16 cellular contexts compared by ENCODE assay signal in genomic region chr7:138137423-138138171, GRCh38.
DNase-seq lines count a peak whose midpoint lies in the region; ATAC-seq, FAIRE-seq and TF ChIP-seq lines count a peak whose summit lies in the region.
"Had no signal": no experiment of that assay in that cellular context is flagged by ENCODE, and none has a peak within 500 bp of the region (broad histone marks: within the 10 kb centered on the region; RNA-seq: fewer than 3 reads in every experiment).

No MANE protein-coding gene starts in this region.

- POLR2A ChIA-PET in HepG2 (lab: Yijun Ruan, JAX) = no interaction called here

- H3K4me1 ChIP-seq in HepG2 (ENCODE audit: insufficient read depth, low read length) (peaks cover 14% of the 10 kb centered on the region), right lobe of liver (no peaks in the 10 kb centered on the region), mucosa of descending colon (ENCODE audit: low read depth) (no peaks in the 10 kb centered on the region)
- H3K4me1 ChIP-seq: A549, Peyer's patch, tibial nerve had no signal

- TF ChIP-seq CTCF in HepG2 (CRISPR knock-in tag; IDR thresholded peaks at IDR 0.05) (no peak), right lobe of liver (IDR thresholded peaks at IDR 0.05) (no peak), mucosa of descending colon (IDR thresholded peaks at IDR 0.05) (no peak)

- H3K27ac ChIP-seq in HepG2 (ENCODE audit: extremely low read length, insufficient read depth, low read length) (no peak overlapping the region), right lobe of liver (no peak overlapping the region)
- H3K27ac ChIP-seq: A549, Peyer's patch, tibial nerve had no signal

- no peak for FAIRE-seq in HepG2 (lab: Jason Lieb, UNC)
- FAIRE-seq: A549 had no signal

- TF ChIP-seq POLR2A in HepG2 (IDR thresholded peaks at IDR 0.05; ENCODE audit: insufficient read depth in 1 of 2, low read depth in 2 of 2, low read length in 2 of 2) (no peak), right lobe of liver (IDR thresholded peaks at IDR 0.05) (no peak)

- no peak for TF ChIP-seq RAD21 in HepG2 (CRISPR knock-in tag; IDR thresholded peaks at IDR 0.05)

- no peaks in the 10 kb centered on the region for H3K27me3 ChIP-seq in HepG2 (ENCODE audit: control insufficient read depth in 1 of 2, insufficient read depth in 2 of 2, low read length in 2 of 2)
- no peaks in the 10 kb centered on the region for H3K27me3 ChIP-seq in right lobe of liver
- H3K27me3 ChIP-seq: MG63, Peyer's patch, tibial nerve had no signal

- no peaks in the 10 kb centered on the region for H3K79me2 ChIP-seq in HepG2 (ENCODE audit: insufficient read depth, low read length)

- no peaks in the 10 kb centered on the region for H4K20me1 ChIP-seq in HepG2 (ENCODE audit: insufficient read depth, low read length)

- H3K9ac ChIP-seq in HepG2 (ENCODE audit: insufficient read depth, low read depth, low read length) = no peak overlapping the region

- no TSS peak for BruUV-seq in HepG2 (replicated peaks; lab: Mats Ljungman, UMichigan)

- intact Hi-C loops in HepG2 (cut with micrococcal nuclease; ENCODE audit: unreplicated experiment) = no loop called here
- intact Hi-C loops in right lobe of liver (cut with DNase I) = no loop called here
- intact Hi-C loops in mucosa of descending colon (cut with DNase I, micrococcal nuclease) = no loop called here

- WGBS in HepG2 (ENCODE audit: low lambda C conversion rate) = 94% methylated on average over 2 of the region's 2 CpGs
- 65% methylated on average over 2 of the region's 2 CpGs for WGBS in right lobe of liver (ENCODE audit: insufficient coverage, low coverage, low lambda C conversion rate, missing lambda C conversion rate)

- CTCF ChIA-PET in HepG2 (lab: Yijun Ruan, JAX; ENCODE audit: low intra/inter-chr PET ratio, low total read pairs) = no interaction called here

- TF ChIP-seq EP300 in HepG2 (IDR thresholded peaks at IDR 0.05; ENCODE audit: low read depth in 2 of 2, low read length in 2 of 2) = no peak
- no peak for TF ChIP-seq EP300 in HepG2 (CRISPR knock-in tag; IDR thresholded peaks at IDR 0.05; ENCODE audit: borderline replicate concordance)

- in situ Hi-C loops in HepG2 (cut with HindIII; ENCODE audit: extremely low pct_ligation_motif_present, low pct_unique_long_range_greater_than_20kb) = no loop called here

- H2AFZ ChIP-seq in HepG2 (ENCODE audit: low read length) = no peak overlapping the region

- DNase-seq in HepG2 (ENCODE audit: low spot score) = no peak
- no peak for DNase-seq in right lobe of liver
- DNase-seq in DMS53 treated with DMSO at 0.1 percent for 48 hours (lab: John Stamatoyannopoulos, UW; ENCODE audit: unreplicated experiment) = no peak
- no peak for DNase-seq in mucosa of descending colon
- DNase-seq in DMS153 (lab: John Stamatoyannopoulos, UW) = no peak
- DNase-seq in stimulated activated naive CD8-positive, alpha-beta T cell treated with anti-CD3 and anti-CD28 coated beads, Interleukin-15, Interleukin-2, amounts not matched to agents 100 U/mL and 50 U/mL, for 24 hours = no peak
- DNase-seq: activated CD4-positive, alpha-beta memory T cell treated with anti-CD3 and anti-CD28 coated beads for 36 hours; MG63; nucleus accumbens; Peyer's patch; stimulated activated CD4-positive, alpha-beta T cell treated with anti-CD3 and anti-CD28 coated beads, Interleukin-2, amount 100 ng/mL, for 48 hours had no signal

- H3K9me3 ChIP-seq in HepG2 (ENCODE audit: low read length) = no peaks in the 10 kb centered on the region
- no peaks in the 10 kb centered on the region for H3K9me3 ChIP-seq in right lobe of liver
- no peaks in the 10 kb centered on the region for H3K9me3 ChIP-seq in mucosa of descending colon
- H3K9me3 ChIP-seq: A549, MG63, Peyer's patch, tibial nerve had no signal

- no peak overlapping the region for H3K4me3 ChIP-seq in HepG2 (replicated peaks in 1 of 3; ENCODE audit: insufficient read depth in 1 of 3, low read depth in 2 of 3, low read length in 3 of 3)
- H3K4me3 ChIP-seq in right lobe of liver = no peak overlapping the region
- H3K4me3 ChIP-seq in mucosa of descending colon = no peak overlapping the region
- H3K4me3 ChIP-seq: A549, MG63, Peyer's patch, tibial nerve had no signal

- H3K36me3 ChIP-seq in HepG2 (replicated peaks in 1 of 2; ENCODE audit: control insufficient read depth in 1 of 2, insufficient read depth in 2 of 2, low read length in 2 of 2) (no peaks in the 10 kb centered on the region), right lobe of liver (no peaks in the 10 kb centered on the region), mucosa of descending colon (ENCODE audit: low read depth) (no peaks in the 10 kb centered on the region)
- H3K36me3 ChIP-seq: MG63, Peyer's patch, tibial nerve had no signal

- ATAC-seq in HepG2 = no peak
- no peak for ATAC-seq in right lobe of liver
- peak; percentile 81 for ATAC-seq in GM21786 (IDR thresholded peaks at IDR 0.05; ENCODE audit: unreplicated experiment)
- peak; percentile 78 for ATAC-seq in HG03442 (IDR thresholded peaks at IDR 0.05; ENCODE audit: unreplicated experiment)
- ATAC-seq in mucosa of descending colon = no peak
- no peak for ATAC-seq in stimulated activated naive CD8-positive, alpha-beta T cell treated with anti-CD3 and anti-CD28 coated beads, Interleukin-15, Interleukin-2, amounts not matched to agents 100 U/mL and 50 U/mL, for 24 hours
- ATAC-seq: A549, sciatic nerve had no signal

- no peak overlapping the region for H3K4me2 ChIP-seq in HepG2 (ENCODE audit: low read depth, low read length)
- H3K4me2 ChIP-seq: A549 had no signal

TF ChIP-seq in HepG2, 621 proteins besides CTCF, POLR2A, EP300 and RAD21:
- peak; percentile 76; the same call in 1 of the 2 replicates for TF ChIP-seq ONECUT2 (CRISPR knock-in tag; IDR thresholded peaks at IDR 0.05)
- TF ChIP-seq SKI (IDR thresholded peaks at IDR 0.05; ENCODE audit: partially characterized antibody) = peak; percentile 75
- TF ChIP-seq ZBTB20 (CRISPR knock-in tag; IDR thresholded peaks at IDR 0.05; ENCODE audit: borderline replicate concordance, low read depth) = no peak
- TF ChIP-seq NCOR1 (IDR thresholded peaks at IDR 0.05; ENCODE audit: borderline replicate concordance, low read length) = peak; percentile 59; the same call in 1 of the 2 replicates
- peak; percentile 37; the same call in 1 of the 2 replicates for TF ChIP-seq RARA (CRISPR knock-in tag; IDR thresholded peaks at IDR 0.05)
- TF ChIP-seq HMG20A (CRISPR knock-in tag; IDR thresholded peaks at IDR 0.05; ENCODE audit: borderline replicate concordance) = 0 out of 2 replicates have a peak, but pooled peaks have one; percentile 33
- TF ChIP-seq, protein P1, sequence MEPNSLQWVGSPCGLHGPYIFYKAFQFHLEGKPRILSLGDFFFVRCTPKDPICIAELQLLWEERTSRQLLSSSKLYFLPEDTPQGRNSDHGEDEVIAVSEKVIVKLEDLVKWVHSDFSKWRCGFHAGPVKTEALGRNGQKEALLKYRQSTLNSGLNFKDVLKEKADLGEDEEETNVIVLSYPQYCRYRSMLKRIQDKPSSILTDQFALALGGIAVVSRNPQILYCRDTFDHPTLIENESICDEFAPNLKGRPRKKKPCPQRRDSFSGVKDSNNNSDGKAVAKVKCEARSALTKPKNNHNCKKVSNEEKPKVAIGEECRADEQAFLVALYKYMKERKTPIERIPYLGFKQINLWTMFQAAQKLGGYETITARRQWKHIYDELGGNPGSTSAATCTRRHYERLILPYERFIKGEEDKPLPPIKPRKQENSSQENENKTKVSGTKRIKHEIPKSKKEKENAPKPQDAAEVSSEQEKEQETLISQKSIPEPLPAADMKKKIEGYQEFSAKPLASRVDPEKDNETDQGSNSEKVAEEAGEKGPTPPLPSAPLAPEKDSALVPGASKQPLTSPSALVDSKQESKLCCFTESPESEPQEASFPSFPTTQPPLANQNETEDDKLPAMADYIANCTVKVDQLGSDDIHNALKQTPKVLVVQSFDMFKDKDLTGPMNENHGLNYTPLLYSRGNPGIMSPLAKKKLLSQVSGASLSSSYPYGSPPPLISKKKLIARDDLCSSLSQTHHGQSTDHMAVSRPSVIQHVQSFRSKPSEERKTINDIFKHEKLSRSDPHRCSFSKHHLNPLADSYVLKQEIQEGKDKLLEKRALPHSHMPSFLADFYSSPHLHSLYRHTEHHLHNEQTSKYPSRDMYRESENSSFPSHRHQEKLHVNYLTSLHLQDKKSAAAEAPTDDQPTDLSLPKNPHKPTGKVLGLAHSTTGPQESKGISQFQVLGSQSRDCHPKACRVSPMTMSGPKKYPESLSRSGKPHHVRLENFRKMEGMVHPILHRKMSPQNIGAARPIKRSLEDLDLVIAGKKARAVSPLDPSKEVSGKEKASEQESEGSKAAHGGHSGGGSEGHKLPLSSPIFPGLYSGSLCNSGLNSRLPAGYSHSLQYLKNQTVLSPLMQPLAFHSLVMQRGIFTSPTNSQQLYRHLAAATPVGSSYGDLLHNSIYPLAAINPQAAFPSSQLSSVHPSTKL (CRISPR knock-in tag; IDR thresholded peaks at IDR 0.05) = peak; percentile 34; the same call in 1 of the 2 replicates
- TF ChIP-seq BCL6 (CRISPR knock-in tag; IDR thresholded peaks at IDR 0.05) = 0 out of 2 replicates have a peak, but pooled peaks have one; percentile 16
- TF ChIP-seq SOX6 (IDR thresholded peaks at IDR 0.05) = no peak
- TF ChIP-seq SOX6 (CRISPR knock-in tag; IDR thresholded peaks at IDR 0.05) = peak; percentile 39; the same call in 1 of the 2 replicates
- TF ChIP-seq SOX5 (CRISPR knock-in tag; IDR thresholded peaks at IDR 0.05; ENCODE audit: borderline replicate concordance) = peak; percentile 36; the same call in 1 of the 2 replicates
- peak; percentile 85 for TF ChIP-seq KAT2B (IDR thresholded peaks at IDR 0.05; ENCODE audit: borderline replicate concordance, low read depth, low read length)
- TF ChIP-seq ZNF552 (CRISPR knock-in tag; IDR thresholded peaks at IDR 0.05; ENCODE audit: borderline replicate concordance) = no peak
- no peak for TF ChIP-seq ZNF572 (CRISPR knock-in tag; IDR thresholded peaks at IDR 0.05)
- TF ChIP-seq SALL2 (CRISPR knock-in tag; IDR thresholded peaks at IDR 0.05) = no peak
- no peak for TF ChIP-seq SOX13 (IDR thresholded peaks at IDR 0.05)
- TF ChIP-seq SOX13 (CRISPR knock-in tag; conservative IDR thresholded peaks at IDR 0.05 in 1 of 2, IDR thresholded peaks at IDR 0.05 in 1 of 2) = peak in 1 of 2 experiments; percentile 47; a peak in 2 of 4 replicates

Comparison
In these comparisons a context has a peak if more than half of its experiments do, and no peak if none do; other contexts are left out.
1. ATAC-seq: peak in GM21786 (single experiment) and HG03442 (single experiment); none in HepG2 (single experiment), right lobe of liver (0 of 4), mucosa of descending colon (single experiment) and stimulated activated naive CD8-positive, alpha-beta T cell treated with anti-CD3 and anti-CD28 coated beads, Interleukin-15, Interleukin-2, amounts not matched to agents 100 U/mL and 50 U/mL, for 24 hours (single experiment).